Comparison of ENCODE assay signal across 32 cellular contexts in the genomic region with DNA sequence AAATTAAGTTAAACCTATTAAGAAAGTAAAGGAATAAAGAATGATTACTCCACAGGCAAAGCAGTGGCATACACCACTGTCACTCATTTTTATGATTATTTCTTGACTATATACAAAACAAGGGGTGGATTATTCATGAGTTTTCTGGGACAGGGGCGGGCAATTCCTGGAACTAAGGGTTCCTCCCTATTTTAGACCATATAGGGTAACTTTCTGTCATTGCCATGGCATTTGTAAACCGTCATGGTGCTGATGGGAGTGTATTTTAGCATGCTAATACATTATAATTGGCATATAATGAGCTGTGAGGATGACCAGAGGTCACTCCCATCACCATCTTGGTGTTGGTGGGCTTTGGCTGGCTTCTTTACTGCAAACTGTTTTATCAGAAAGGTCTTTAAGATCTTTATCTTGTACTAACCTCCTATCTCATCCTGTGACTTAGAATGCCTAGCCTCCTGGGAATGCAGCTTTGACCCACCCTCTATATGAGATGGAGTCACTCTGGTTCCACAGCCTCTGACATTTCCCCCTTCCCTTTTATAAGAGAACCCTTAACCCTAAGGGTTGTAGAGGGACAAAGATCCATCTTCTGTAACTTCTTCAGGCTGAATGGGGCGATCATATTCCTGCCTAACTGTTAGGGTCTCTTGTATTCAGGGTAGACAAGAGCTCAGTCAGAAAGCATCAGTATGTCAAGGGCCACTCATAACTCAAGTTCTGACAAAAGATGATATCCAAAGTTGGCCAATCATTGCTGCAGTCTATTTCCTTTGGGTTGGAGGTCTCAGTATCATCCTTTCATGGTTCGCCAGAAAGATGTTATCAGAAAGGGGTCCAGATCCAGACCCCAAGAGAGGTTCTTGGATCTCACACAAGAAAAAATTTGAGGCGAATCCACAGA.
"Had no signal": no experiment of that assay in that cellular context is flagged by ENCODE, and none has a peak within 500 bp of the region (broad histone marks: within the 10 kb centered on the region; RNA-seq: fewer than 3 reads in every experiment).

No MANE protein-coding gene starts in this region.

- H3K4me1 ChIP-seq: adrenal gland, ascending aorta, colonic mucosa, right lobe of liver, uterus had no signal

- H3K36me3 Mint-ChIP-seq: activated naive CD8-positive, alpha-beta T cell treated with anti-CD3 and anti-CD28 coated beads for 36 hours; brain; type B pancreatic cell had no signal

- DNase-seq: activated CD4-positive, alpha-beta T cell treated with anti-CD3 and anti-CD28 coated beads, Interleukin-2, amount 10 ng/mL, durations not matched to agents 24 days and 14 days; activated CD4-positive, CD25-positive, alpha-beta regulatory T cell treated with anti-CD3 and anti-CD28 coated beads, Interleukin-2, amount 50 U/mL, for 72 hours; activated naive CD4-positive, alpha-beta T cell; activated naive CD8-positive, alpha-beta T cell treated with anti-CD3 and anti-CD28 coated beads for 36 hours; activated T-cell treated with anti-CD3 and anti-CD28 coated beads for 4 hours; activated T-cell treated with anti-CD3 and anti-CD28 coated beads, Interleukin-2, amount 50 U/mL, for 72 hours; adrenal gland; cerebellar nuclear complex; colonic mucosa; effector CD8-positive, alpha-beta T cell; glutamatergic neuron; islet precursor cell; left ventricle myocardium inferior; mucosa of descending colon; nephron progenitor cell; ovary; right lobe of liver; stimulated activated CD4-positive, alpha-beta T cell treated with anti-CD3 and anti-CD28 coated beads, Interleukin-12 subunit alpha, Interleukin-12 subunit beta, amount 100 ng/mL, for 4 hours; stimulated activated CD4-positive, alpha-beta T cell treated with anti-CD3 and anti-CD28 coated beads, Interleukin-4, amount 100 ng/mL, for 1 hour; T-helper 9 cell; uterus had no signal

- H3K27ac Mint-ChIP-seq: activated CD4-positive, alpha-beta T cell treated with anti-CD3 and anti-CD28 coated beads, Interleukin-2, amount 10 ng/mL, durations not matched to agents 24 days and 14 days; activated naive CD8-positive, alpha-beta T cell treated with anti-CD3 and anti-CD28 coated beads for 36 hours; activated T-cell treated with anti-CD3 and anti-CD28 coated beads, Interleukin-2, amount 50 U/mL, for 72 hours; brain; nephron progenitor cell; progenitor cell of endocrine pancreas; stimulated activated naive CD8-positive, alpha-beta T cell treated with anti-CD3 and anti-CD28 coated beads, Interleukin-15, Interleukin-2, amounts not matched to agents 100 ng/mL and 50 ng/mL, for 24 hours; T-helper 1 cell treated with Interleukin-12 subunit alpha and Interleukin-12 subunit beta and Interleukin-4 antibody, amounts not matched to agents 30 μg/mL and 1 μg/mL, for 36 hours; type B pancreatic cell had no signal

- H3K4me3 Mint-ChIP-seq: activated CD4-positive, alpha-beta T cell treated with anti-CD3 and anti-CD28 coated beads, Interleukin-2, amount 10 ng/mL, durations not matched to agents 24 days and 14 days; activated naive CD8-positive, alpha-beta T cell treated with anti-CD3 and anti-CD28 coated beads for 36 hours; activated T-cell treated with anti-CD3 and anti-CD28 coated beads, Interleukin-2, amount 50 U/mL, for 72 hours; brain; nephron progenitor cell; stimulated activated naive CD8-positive, alpha-beta T cell treated with anti-CD3 and anti-CD28 coated beads, Interleukin-15, Interleukin-2, amounts not matched to agents 100 ng/mL and 50 ng/mL, for 24 hours; T-helper 1 cell treated with Interleukin-12 subunit alpha and Interleukin-12 subunit beta and Interleukin-4 antibody, amounts not matched to agents 30 μg/mL and 1 μg/mL, for 36 hours; type B pancreatic cell had no signal

- H3K4me3 ChIP-seq: adrenal gland, ascending aorta, cardiac muscle cell, colonic mucosa, left ventricle myocardium inferior, lung, mucosa of descending colon, ovary, right lobe of liver, skin epidermis, uterus had no signal

- ATAC-seq: activated T-cell treated with anti-CD3 and anti-CD28 coated beads, Interleukin-2, amount 50 U/mL, for 72 hours; mucosa of descending colon; right lobe of liver had no signal

- H3K27me3 Mint-ChIP-seq: activated CD4-positive, alpha-beta T cell treated with anti-CD3 and anti-CD28 coated beads, Interleukin-2, amount 10 ng/mL, durations not matched to agents 24 days and 14 days; activated naive CD8-positive, alpha-beta T cell treated with anti-CD3 and anti-CD28 coated beads for 36 hours; progenitor cell of endocrine pancreas; stimulated activated naive CD8-positive, alpha-beta T cell treated with anti-CD3 and anti-CD28 coated beads, Interleukin-15, Interleukin-2, amounts not matched to agents 100 ng/mL and 50 ng/mL, for 24 hours; type B pancreatic cell had no signal

- H3K27me3 ChIP-seq: ascending aorta, cardiac muscle cell, colonic mucosa, neutrophil, ovary, right lobe of liver, uterus had no signal

- H3K27ac ChIP-seq: adrenal gland, ascending aorta, cardiac muscle cell, colonic mucosa, left ventricle myocardium inferior, neutrophil, ovary, right lobe of liver, skin epidermis, uterus had no signal

- H3K36me3 ChIP-seq: adrenal gland, ascending aorta, cardiac muscle cell, colonic mucosa, left ventricle myocardium inferior, neutrophil, ovary, right lobe of liver, uterus had no signal

- FAIRE-seq: frontal cortex had no signal

- H3K9me3 ChIP-seq: adrenal gland, ascending aorta, colonic mucosa, left ventricle myocardium inferior, mucosa of descending colon, neutrophil, ovary, right lobe of liver, uterus had no signal

- H3K9me3 Mint-ChIP-seq: activated naive CD8-positive, alpha-beta T cell treated with anti-CD3 and anti-CD28 coated beads for 36 hours; nephron progenitor cell; stimulated activated naive CD8-positive, alpha-beta T cell treated with anti-CD3 and anti-CD28 coated beads, Interleukin-15, Interleukin-2, amounts not matched to agents 100 ng/mL and 50 ng/mL, for 24 hours had no signal
